In the genomic region with DNA sequence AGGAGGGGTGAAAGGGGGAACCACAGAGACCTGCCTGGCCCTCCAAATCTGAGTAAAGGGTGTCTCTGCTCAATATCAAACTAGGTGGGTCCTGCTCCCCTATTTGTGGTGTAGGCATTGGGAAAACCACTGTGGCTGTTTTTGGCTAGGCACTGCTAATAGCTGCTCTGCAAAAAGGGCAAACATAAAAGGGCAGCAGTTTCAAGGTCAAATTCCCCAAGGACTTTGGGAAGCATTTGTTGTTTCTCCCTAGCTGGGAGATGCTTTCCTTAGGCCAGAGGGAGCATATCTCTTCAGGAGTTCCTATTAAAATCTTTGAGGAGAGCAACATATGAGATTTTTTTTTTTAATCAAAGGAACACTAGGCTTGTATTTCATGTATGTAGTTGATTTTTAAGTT, we compare ENCODE assay signal across 14 cellular contexts. TPM values are rescaled to one million over a fixed set of nuclear protein-coding genes. Genes with fewer than 3 reads are reported as not detected.
DNase-seq lines count a peak whose midpoint lies in the region; ATAC-seq, FAIRE-seq and TF ChIP-seq lines count a peak whose summit lies in the region.
"Had no signal": no experiment of that assay in that cellular context is flagged by ENCODE, and none has a peak within 500 bp of the region (broad histone marks: within the 10 kb centered on the region; RNA-seq: fewer than 3 reads in every experiment).

No MANE protein-coding gene starts in this region.

- H3K4me1 Mint-ChIP-seq in T-helper 2 cell treated with Interferon-gamma antibody and Interleukin-4, amounts not matched to agents 5 μg/mL and 100 μg/mL, for 36 hours (ENCODE audit: low read depth) = peaks cover 52% of the 10 kb centered on the region
- H3K4me1 Mint-ChIP-seq: neural progenitor cell had no signal

- peak overlapping the region; percentile 90 for H3K27ac Mint-ChIP-seq in T-helper 2 cell treated with Interferon-gamma antibody and Interleukin-4, amounts not matched to agents 5 μg/mL and 100 μg/mL, for 36 hours
- H3K27ac Mint-ChIP-seq: neural progenitor cell had no signal

- H3K9me3 ChIP-seq in HEK293 (ENCODE audit: control insufficient read depth, insufficient read depth, low read depth, low read length) (no peaks in the 10 kb centered on the region), GM12878 (replicated peaks; ENCODE audit: control insufficient read depth, insufficient read depth, low read length) (no peaks in the 10 kb centered on the region)

- no peaks in the 10 kb centered on the region for H3K79me2 ChIP-seq in GM12878 (ENCODE audit: control insufficient read depth, insufficient read depth, low read length)
- H3K79me2 ChIP-seq: hepatocyte had no signal

- no peak for ATAC-seq in GM12878
- ATAC-seq: left lobe of liver had no signal

- H3K4me3 ChIP-seq in HEK293 (ENCODE audit: low read depth, low read length) (no peak overlapping the region), GM12878 (no peak overlapping the region), skin epidermis (peak overlapping the region in 1 of 7 experiments; percentile 3), dorsolateral prefrontal cortex (peak overlapping the region in 13 of 59 donors; percentile 1 to 55 (median 31))
- H3K4me3 ChIP-seq: hepatocyte, neural progenitor cell had no signal

- SMC1A ChIA-PET in GM12878 (lab: Charles Lee; ENCODE audit: uncharacterized antibody, unreplicated experiment) = interaction anchor here (0.5 to 12.1 kb wide), 20 partner anchors 9 to 1592 kb away, joined by 3 to 128 read pairs (median 6); no protein-coding TSS in a partner anchor

- intact Hi-C loops in GM12878 (cut with micrococcal nuclease; ENCODE audit: unreplicated experiment) = loop anchor here (10.0 kb wide), 2 partner anchors 61 to 251 kb away; a partner anchor contains a TSS
- intact Hi-C loops in dorsolateral prefrontal cortex (cut with DNase I) = no loop called here

- POLR2A ChIA-PET in HEK293 (lab: Yijun Ruan, JAX) (interaction anchor here (0.7 to 0.9 kb wide), 2 partner anchors 14 to 255 kb away, joined by 3 read pairs; no protein-coding TSS in a partner anchor), GM12878 (lab: Charles Lee) (interaction anchor here (0.6 to 1.9 kb wide), 3 partner anchors 20 to 211 kb away, joined by 3 to 13 read pairs (median 4); no protein-coding TSS in a partner anchor)

- no peaks in the 10 kb centered on the region for H3K4me1 ChIP-seq in HEK293 (ENCODE audit: control insufficient read depth, insufficient read depth, low read length)
- H3K4me1 ChIP-seq in GM12878 (ENCODE audit: control insufficient read depth, insufficient read depth, low read length) = peaks cover 33% of the 10 kb centered on the region

- no peak for TF ChIP-seq CTCF in HEK293 (tag by site-specific recombination; IDR thresholded peaks at IDR 0.05)
- TF ChIP-seq CTCF in GM12878 (IDR thresholded peaks at IDR 0.05 in 2 of 3, conservative IDR thresholded peaks at IDR 0.05 in 1 of 3; ENCODE audit: control insufficient read depth in 2 of 3, extremely low read depth in 1 of 3, insufficient read depth in 1 of 3, low read depth in 3 of 3, low read length in 3 of 3) = no peak
- no peak for TF ChIP-seq CTCF in dorsolateral prefrontal cortex (IDR thresholded peaks at IDR 0.05 in 54 of 56, conservative IDR thresholded peaks at IDR 0.05 in 2 of 56; ENCODE audit: low read depth in 1 of 56, partially characterized antibody in 56 of 56)

- BruUV-seq in GM12878 (replicated peaks; lab: Mats Ljungman, UMichigan) = no TSS peak

- peaks cover 27% of the 10 kb centered on the region for H3K36me3 Mint-ChIP-seq in T-helper 2 cell treated with Interferon-gamma antibody and Interleukin-4, amounts not matched to agents 5 μg/mL and 100 μg/mL, for 36 hours (ENCODE audit: low read depth)
- H3K36me3 Mint-ChIP-seq: neural progenitor cell had no signal

- DNase-seq in T-helper 2 cell treated with Interferon-gamma antibody and Interleukin-4, amounts not matched to agents 5 μg/mL and 100 μg/mL, for 36 hours (ENCODE audit: low spot score) = no peak
- DNase-seq in T-helper 2 cell (no peak), GM12878 (ENCODE audit: low read depth, low spot score) (no peak), DMS153 treated with DMSO at 0.1 percent for 48 hours (lab: John Stamatoyannopoulos, UW; ENCODE audit: unreplicated experiment) (no peak), dorsolateral prefrontal cortex (no peak), GM19240 (ENCODE audit: insufficient read length, low spot score) (no peak)
- DNase-seq: activated CD4-positive, CD25-positive, alpha-beta regulatory T cell; NCI-H1048 had no signal

- H3K9ac ChIP-seq in GM12878 (ENCODE audit: control insufficient read depth, insufficient read depth, low read length) = no peak overlapping the region
- H3K9ac ChIP-seq: neural progenitor cell had no signal

- TF ChIP-seq POLR2A in GM12878 (IDR thresholded peaks at IDR 0.05; ENCODE audit: low read depth, low read length) = no peak

- H3K9me3 Mint-ChIP-seq in T-helper 2 cell treated with Interferon-gamma antibody and Interleukin-4, amounts not matched to agents 5 μg/mL and 100 μg/mL, for 36 hours = no peaks in the 10 kb centered on the region
- H3K9me3 Mint-ChIP-seq: neural progenitor cell had no signal

- CTCF ChIA-PET in HEK293 (lab: Yijun Ruan, JAX) (no interaction called here), GM12878 (lab: Yijun Ruan, JAX) (interaction anchor here (0.6 to 8.7 kb wide), 13 partner anchors 11 to 291 kb away, joined by 3 to 119 read pairs (median 5); no protein-coding TSS in a partner anchor)

- H3K36me3 ChIP-seq in HEK293 (ENCODE audit: control insufficient read depth in 2 of 2, insufficient read depth in 1 of 2, low read length in 2 of 2) (peaks cover 0 to 8% of the 10 kb centered on the region in 2 experiments; a peak in 1 of 3 replicates), GM12878 (ENCODE audit: control insufficient read depth in 2 of 2, insufficient read depth in 2 of 2, low read length in 1 of 2) (no peaks in the 10 kb centered on the region)
- H3K36me3 ChIP-seq: neural progenitor cell had no signal

- in situ Hi-C loops in GM12878 (cut with MboI) = loop anchor here (25.0 kb wide), 1 partner anchor 886 kb away; no protein-coding TSS in a partner anchor

- peak overlapping the region; percentile 68 for H3K4me2 ChIP-seq in GM12878 (ENCODE audit: control insufficient read depth, insufficient read depth)
- H3K4me2 ChIP-seq: hepatocyte, neural progenitor cell had no signal

- no peak for FAIRE-seq in GM12878 (lab: Jason Lieb, UNC)
- FAIRE-seq: A204.1 had no signal

- RAD21 ChIA-PET in GM12878 (lab: Charles Lee; ENCODE audit: unreplicated experiment) = interaction anchor here (0.6 to 5.5 kb wide), 13 partner anchors 14 to 292 kb away, joined by 3 to 48 read pairs (median 3); a partner anchor contains a TSS

- no peaks in the 10 kb centered on the region for H4K20me1 ChIP-seq in GM12878 (ENCODE audit: control insufficient read depth, insufficient read depth)

- H3K27ac ChIP-seq in HEK293 (ENCODE audit: extremely low read depth, low read depth, low read length) = no peak overlapping the region
- peak overlapping the region; percentile 74; the same call in 1 of the 2 replicates for H3K27ac ChIP-seq in GM12878 (ENCODE audit: control insufficient read depth, insufficient read depth)
- H3K27ac ChIP-seq in skin epidermis = peak overlapping the region in 14 of 21 experiments; percentile 5 to 90 (median 49)
- H3K27ac ChIP-seq in dorsolateral prefrontal cortex = peak overlapping the region in 19 of 59 donors; percentile 1 to 68 (median 23)
- H3K27ac ChIP-seq: hepatocyte, neural progenitor cell had no signal

- peaks cover 15% of the 10 kb centered on the region for H3K27me3 Mint-ChIP-seq in T-helper 2 cell treated with Interferon-gamma antibody and Interleukin-4, amounts not matched to agents 5 μg/mL and 100 μg/mL, for 36 hours (ENCODE audit: low read depth)

- no peak overlapping the region for H2AFZ ChIP-seq in GM12878 (ENCODE audit: control insufficient read depth, low read depth, low read length)
- H2AFZ ChIP-seq: hepatocyte, neural progenitor cell had no signal

- TF ChIP-seq EP300 in GM12878 (IDR thresholded peaks at IDR 0.05; ENCODE audit: borderline replicate concordance in 1 of 2, control insufficient read depth in 1 of 2, low read depth in 2 of 2, low read length in 2 of 2) = no peak

- H3K27me3 ChIP-seq in GM12878 (replicated peaks in 1 of 2; ENCODE audit: control insufficient read depth in 2 of 2, insufficient read depth in 2 of 2, low read length in 1 of 2) = no peaks in the 10 kb centered on the region
- H3K27me3 ChIP-seq in dorsolateral prefrontal cortex = no peaks in the 10 kb centered on the region
- H3K27me3 ChIP-seq: hepatocyte, neural progenitor cell had no signal

- no peak for TF ChIP-seq RAD21 in GM12878 (IDR thresholded peaks at IDR 0.05; ENCODE audit: insufficient read depth, low read depth, low read length)

- peak overlapping the region; percentile 80 for H3K4me3 Mint-ChIP-seq in T-helper 2 cell treated with Interferon-gamma antibody and Interleukin-4, amounts not matched to agents 5 μg/mL and 100 μg/mL, for 36 hours
- H3K4me3 Mint-ChIP-seq: neural progenitor cell had no signal

RNA-seq across cellular contexts. Expression of a gene that starts 2.4 kb away (rescaled TPM):
- 7.2 and 7.6 TPM in 2 replicates for total RNA-seq in GM12878 (2013; cell fraction: nucleolus; rRNA removed)
- total RNA-seq in GM12878 (2014; rRNA removed) (3.0 and 3.2 TPM in 2 replicates), GM12878 (2014; rRNA removed; fragmentation: Illumina TruSeq; extraction: Trizol) (4.7 and 5.7 TPM in 2 replicates), GM12878 (2021) (3.9 and 4.0 TPM in 2 replicates), dorsolateral prefrontal cortex (10 to 100 TPM in 62 of 120 experiments, 1 to 10 TPM in 58; 3.8 to 34.3 (median 10.2) TPM)
- polyA plus RNA-seq in GM12878 (2011; ENCODE audit: low read depth) = 2.1 TPM
- polyA plus RNA-seq in GM12878 (2011; rRNA removed) (2.4 TPM in 2 replicates), GM12878 (2014; fragmentation: Illumina TruSeq; extraction: Trizol) (8.8 and 11.3 TPM in 2 replicates), GM12878 (2014; fragmentation: Nextera tagmentation; extraction: Ambion mirVana) (10 to 100 TPM in 1 of 2 experiments, 1 to 10 TPM in 1; 8.1 to 11.1 TPM), GM12878 (2014; rRNA removed) (4.5 and 4.6 TPM in 2 replicates), GM12878 (2016; fragmentation: Nextera tagmentation; extraction: Ambion mirVana) (1 to 10 TPM; 3.3 to 3.4 TPM)
- 0.90 and 1.2 TPM in 2 replicates for polyA plus RNA-seq in GM12878 (2011; cell fraction: cytosol; rRNA removed)
- polyA plus RNA-seq in GM12878 (2011; cell fraction: nucleus; rRNA removed) = 5.7 and 7.8 TPM in 2 replicates
- polyA plus RNA-seq in GM12878 (2012) = 0.81 and 1.0 TPM in 2 replicates
- polyA minus RNA-seq in GM12878 (2011; rRNA and poly(A)+ RNA removed) = 0.26 and 1.0 TPM in 2 replicates
- 0.52 TPM in 1 of 2 replicates, not detected in the other for polyA minus RNA-seq in GM12878 (2011; cell fraction: cytosol; rRNA and poly(A)+ RNA removed)
- 1.1 and 1.7 TPM in 2 replicates for polyA minus RNA-seq in GM12878 (2011; cell fraction: nucleus; rRNA and poly(A)+ RNA removed)

RNA-seq across cellular contexts. Expression of a gene that starts 26.9 kb away (rescaled TPM):
- 42.7 and 50.3 TPM in 2 replicates for total RNA-seq in GM12878 (2013; cell fraction: nucleolus; rRNA removed)
- total RNA-seq in GM12878 (2014; rRNA removed) = 475 and 625 TPM in 2 replicates
- total RNA-seq in GM12878 (2014; rRNA removed; fragmentation: Illumina TruSeq; extraction: Trizol) = 578 and 594 TPM in 2 replicates
- total RNA-seq in GM12878 (2021) = 380 and 389 TPM in 2 replicates
- 268 TPM for polyA plus RNA-seq in GM12878 (2011; ENCODE audit: low read depth)
- polyA plus RNA-seq in GM12878 (2011; rRNA removed) = 728 and 857 TPM in 2 replicates
- polyA plus RNA-seq in GM12878 (2011; cell fraction: cytosol; rRNA removed) = 362 and 444 TPM in 2 replicates
- 185 and 197 TPM in 2 replicates for polyA plus RNA-seq in GM12878 (2011; cell fraction: nucleus; rRNA removed)
- polyA plus RNA-seq in GM12878 (2012) = 315 and 389 TPM in 2 replicates
- 627 and 753 TPM in 2 replicates for polyA plus RNA-seq in GM12878 (2014; fragmentation: Illumina TruSeq; extraction: Trizol)
- polyA plus RNA-seq in GM12878 (2014; fragmentation: Nextera tagmentation; extraction: Ambion mirVana) = 1,000 to 10,000 TPM; 1,250 to 1,760 TPM
- 503 and 598 TPM in 2 replicates for polyA plus RNA-seq in GM12878 (2014; rRNA removed)
- 100 to 1,000 TPM; 859 to 866 TPM for polyA plus RNA-seq in GM12878 (2016; fragmentation: Nextera tagmentation; extraction: Ambion mirVana)
- 180 and 268 TPM in 2 replicates for polyA minus RNA-seq in GM12878 (2011; rRNA and poly(A)+ RNA removed)
- polyA minus RNA-seq in GM12878 (2011; cell fraction: cytosol; rRNA and poly(A)+ RNA removed) = 93.7 and 121 TPM in 2 replicates
- 12.6 and 16.7 TPM in 2 replicates for polyA minus RNA-seq in GM12878 (2011; cell fraction: nucleus; rRNA and poly(A)+ RNA removed)
- total RNA-seq in dorsolateral prefrontal cortex = 100 to 1,000 TPM; 111 to 247 (median 179) TPM

RNA-seq across cellular contexts. Expression of a gene that starts 27.2 kb away (rescaled TPM):
- 19.3 and 27.3 TPM in 2 replicates for total RNA-seq in GM12878 (2013; cell fraction: nucleolus; rRNA removed)
- 75.3 and 79.8 TPM in 2 replicates for total RNA-seq in GM12878 (2014; rRNA removed)
- 38.6 and 40.2 TPM in 2 replicates for total RNA-seq in GM12878 (2014; rRNA removed; fragmentation: Illumina TruSeq; extraction: Trizol)
- total RNA-seq in GM12878 (2021) = 57.5 and 61.5 TPM in 2 replicates
- polyA plus RNA-seq in GM12878 (2011; ENCODE audit: low read depth) = 27.3 TPM
- 60.0 and 113 TPM in 2 replicates for polyA plus RNA-seq in GM12878 (2011; rRNA removed)
- polyA plus RNA-seq in GM12878 (2011; cell fraction: cytosol; rRNA removed) = 122 and 132 TPM in 2 replicates
- polyA plus RNA-seq in GM12878 (2011; cell fraction: nucleus; rRNA removed) = 155 and 168 TPM in 2 replicates
- 22.4 and 28.9 TPM in 2 replicates for polyA plus RNA-seq in GM12878 (2012)
- polyA plus RNA-seq in GM12878 (2014; fragmentation: Illumina TruSeq; extraction: Trizol) = 69.9 and 72.1 TPM in 2 replicates
- 10 to 100 TPM; 12.7 to 34.1 TPM for polyA plus RNA-seq in GM12878 (2014; fragmentation: Nextera tagmentation; extraction: Ambion mirVana)
- polyA plus RNA-seq in GM12878 (2014; rRNA removed) = 56.8 and 64.3 TPM in 2 replicates
- polyA plus RNA-seq in GM12878 (2016; fragmentation: Nextera tagmentation; extraction: Ambion mirVana) = 100 to 1,000 TPM; 153 to 167 TPM
- 114 and 143 TPM in 2 replicates for polyA minus RNA-seq in GM12878 (2011; rRNA and poly(A)+ RNA removed)
- polyA minus RNA-seq in GM12878 (2011; cell fraction: cytosol; rRNA and poly(A)+ RNA removed) = 22.1 and 30.8 TPM in 2 replicates
- polyA minus RNA-seq in GM12878 (2011; cell fraction: nucleus; rRNA and poly(A)+ RNA removed) = 29.0 and 38.2 TPM in 2 replicates
- 10 to 100 TPM; 13.6 to 29.7 (median 21.9) TPM for total RNA-seq in dorsolateral prefrontal cortex

RNA-seq across cellular contexts. Expression of a gene that starts 27.2 kb away (rescaled TPM):
- total RNA-seq in GM12878 (2013; cell fraction: nucleolus; rRNA removed) = not detected in 2 replicates
- 0.17 and 0.27 TPM in 2 replicates for total RNA-seq in GM12878 (2014; rRNA removed)
- total RNA-seq in GM12878 (2014; rRNA removed; fragmentation: Illumina TruSeq; extraction: Trizol) = 0.18 and 0.32 TPM in 2 replicates
- total RNA-seq in GM12878 (2021) = 0.18 TPM in 1 of 2 replicates, not detected in the other
- 0.16 TPM for polyA plus RNA-seq in GM12878 (2011; ENCODE audit: low read depth)
- 0.20 and 0.88 TPM in 2 replicates for polyA plus RNA-seq in GM12878 (2011; rRNA removed)
- polyA plus RNA-seq in GM12878 (2011; cell fraction: cytosol; rRNA removed) = 0.08 and 0.19 TPM in 2 replicates
- polyA plus RNA-seq in GM12878 (2011; cell fraction: nucleus; rRNA removed) = 0.21 and 0.67 TPM in 2 replicates
- polyA plus RNA-seq in GM12878 (2012) = 0.06 and 0.15 TPM in 2 replicates
- polyA plus RNA-seq in GM12878 (2014; fragmentation: Illumina TruSeq; extraction: Trizol) = 0.29 TPM in 1 of 2 replicates, not detected in the other
- polyA plus RNA-seq in GM12878 (2014; fragmentation: Nextera tagmentation; extraction: Ambion mirVana) = under 1 TPM in 1 of 2 experiments, not detected in 1; 0.18 TPM
- 0.06 and 0.22 TPM in 2 replicates for polyA plus RNA-seq in GM12878 (2014; rRNA removed)
- under 1 TPM in 1 of 2 experiments, not detected in 1; 0.14 TPM for polyA plus RNA-seq in GM12878 (2016; fragmentation: Nextera tagmentation; extraction: Ambion mirVana)
- not detected in 2 replicates for polyA minus RNA-seq in GM12878 (2011; rRNA and poly(A)+ RNA removed)
- polyA minus RNA-seq in GM12878 (2011; cell fraction: cytosol; rRNA and poly(A)+ RNA removed) = not detected in 2 replicates
- polyA minus RNA-seq in GM12878 (2011; cell fraction: nucleus; rRNA and poly(A)+ RNA removed) = 0.24 and 0.29 TPM in 2 replicates
- 10 to 100 TPM in 39 of 120 experiments, 1 to 10 TPM in 80, under 1 TPM in 1; 0.57 to 20.1 (median 8.2) TPM for total RNA-seq in dorsolateral prefrontal cortex

RNA-seq across cellular contexts. Expression of a gene that starts 27.2 kb away (rescaled TPM):
- 0.35 TPM in 1 of 2 replicates, not detected in the other for total RNA-seq in GM12878 (2013; cell fraction: nucleolus; rRNA removed)
- total RNA-seq in GM12878 (2014; rRNA removed) = 0.17 TPM in 1 of 2 replicates, not detected in the other
- total RNA-seq in GM12878 (2014; rRNA removed; fragmentation: Illumina TruSeq; extraction: Trizol) = not detected in 2 replicates
- total RNA-seq in GM12878 (2021) = 0.13 TPM in 1 of 2 replicates, not detected in the other
- not detected for polyA plus RNA-seq in GM12878 (2011; ENCODE audit: low read depth)
- polyA plus RNA-seq in GM12878 (2011; rRNA removed) = not detected in 2 replicates
- 0.07 TPM in 1 of 2 replicates, not detected in the other for polyA plus RNA-seq in GM12878 (2011; cell fraction: cytosol; rRNA removed)
- polyA plus RNA-seq in GM12878 (2011; cell fraction: nucleus; rRNA removed) = 0.10 and 0.13 TPM in 2 replicates
- not detected in 2 replicates for polyA plus RNA-seq in GM12878 (2012)
- polyA plus RNA-seq in GM12878 (2014; fragmentation: Illumina TruSeq; extraction: Trizol) = not detected in 2 replicates
- polyA plus RNA-seq in GM12878 (2014; fragmentation: Nextera tagmentation; extraction: Ambion mirVana) = not detected
- polyA plus RNA-seq in GM12878 (2014; rRNA removed) = 0.11 TPM in 1 of 2 replicates, not detected in the other
- polyA plus RNA-seq in GM12878 (2016; fragmentation: Nextera tagmentation; extraction: Ambion mirVana) = not detected
- polyA minus RNA-seq in GM12878 (2011; rRNA and poly(A)+ RNA removed) = 0.15 TPM in 1 of 2 replicates, not detected in the other
- polyA minus RNA-seq in GM12878 (2011; cell fraction: cytosol; rRNA and poly(A)+ RNA removed) = not detected in 2 replicates
- polyA minus RNA-seq in GM12878 (2011; cell fraction: nucleus; rRNA and poly(A)+ RNA removed) = not detected in 2 replicates
- total RNA-seq in dorsolateral prefrontal cortex = 10 to 100 TPM in 97 of 120 experiments, 1 to 10 TPM in 23; 4.3 to 47.2 (median 14.8) TPM
